1 cellular context compared by ENCODE assay signal in genomic region chr5:150757087-150757649, GRCh38.
TF ChIP-seq lines count a peak whose summit lies in the region.

No MANE protein-coding gene starts in this region.

TF ChIP-seq in GM23338, 12 proteins besides CTCF, POLR2A, EP300 and RAD21 (continued from another document):
- TF ChIP-seq ZNF462 (CRISPR knock-in tag; IDR thresholded peaks at IDR 0.05) (no peak), POLR2AphosphoS5 (IDR thresholded peaks at IDR 0.05; ENCODE audit: low read depth) (no peak), ETS1 (IDR thresholded peaks at IDR 0.05) (no peak), REST (IDR thresholded peaks at IDR 0.05; ENCODE audit: unreplicated experiment) (no peak)
